8 cellular contexts compared by ENCODE assay signal in genomic region chr1:44355582-44356305, GRCh38. TPM values are rescaled to one million over a fixed set of nuclear protein-coding genes. Genes with fewer than 3 reads are reported as not detected.
A peak's percentile ranks its signal among the peaks of the same experiment; 100 is the strongest.
DNase-seq lines count a peak whose midpoint lies in the region; TF ChIP-seq lines count a peak whose summit lies in the region.

No MANE protein-coding gene starts in this region.

- intact Hi-C loops in mammary epithelial cell (cut with micrococcal nuclease): loop anchor here (1.0 kb wide), 1 partner anchor 27 kb away; no protein-coding TSS in a partner anchor
- intact Hi-C loops in head of caudate nucleus (cut with DNase I): loop anchor here (2.0 to 5.0 kb wide), 2 partner anchors 49 to 138 kb away; partner anchors contain the start of gene RNF220

- no peaks in the 10 kb centered on the region for H3K9me3 Mint-ChIP-seq in CD8-positive, alpha-beta memory T cell
- H3K9me3 Mint-ChIP-seq in nephron progenitor cell: no peaks in the 10 kb centered on the region

- peak overlapping the region; percentile 87 to 99 (median 94) for H3K4me3 Mint-ChIP-seq in CD8-positive, alpha-beta memory T cell
- H3K4me3 Mint-ChIP-seq in nephron progenitor cell: peak overlapping the region; percentile 95

- H3K4me2 ChIP-seq in KMS-11 (peak overlapping the region; percentile 88), mammary epithelial cell (ENCODE audit: insufficient read depth, low read depth, low read length) (peak overlapping the region; percentile 77)

- POLR2A ChIA-PET in CD8-positive, alpha-beta memory T cell (lab: Charles Lee): interaction anchor here (1.2 kb wide), 1 partner anchor 276 kb away, joined by 3 read pairs; no protein-coding TSS in a partner anchor

- no TSS peak for BruUV-seq in mammary epithelial cell (replicated peaks; lab: Mats Ljungman, UMichigan)

- DNase-seq in CD8-positive, alpha-beta memory T cell: no peak
- DNase-seq in mammary epithelial cell (no peak), nephron progenitor cell (no peak), head of caudate nucleus (no peak), NCI-H524 (lab: John Stamatoyannopoulos, UW) (no peak), OCI-M1 (lab: John Stamatoyannopoulos, UW) (no peak), HT-29 (ENCODE audit: low spot score) (no peak)

- no peak overlapping the region for H3K27ac ChIP-seq in CD8-positive, alpha-beta memory T cell (ENCODE audit: low read depth, low read length)
- H3K27ac ChIP-seq in KMS-11: no peak overlapping the region
- no peak overlapping the region for H3K27ac ChIP-seq in mammary epithelial cell (ENCODE audit: insufficient read depth, low read depth, low read length)

- H3K4me1 Mint-ChIP-seq in CD8-positive, alpha-beta memory T cell: peaks cover 29 to 46% (median 43%) of the 10 kb centered on the region in 3 donors
- H3K4me1 Mint-ChIP-seq in nephron progenitor cell: peaks cover 90% of the 10 kb centered on the region

- dilution Hi-C loops in mammary epithelial cell (cut with HindIII; ENCODE audit: low sequenced_read_pairs): no loop called here

- H3K4me3 ChIP-seq in CD8-positive, alpha-beta memory T cell (ENCODE audit: low read length): peak overlapping the region; percentile 24
- H3K4me3 ChIP-seq in KMS-11 (IDR thresholded peaks at IDR 0.05; ENCODE audit: insufficient read depth, low read depth, low read length) (no peak overlapping the region), mammary epithelial cell (replicated peaks in 1 of 3; ENCODE audit: insufficient read depth in 1 of 3, low read depth in 2 of 3, low read length in 3 of 3) (peak overlapping the region; percentile 38 to 78 (median 47))

- no peaks in the 10 kb centered on the region for H3K27me3 ChIP-seq in CD8-positive, alpha-beta memory T cell (ENCODE audit: insufficient read depth, low read length, poor library complexity, severe bottlenecking)
- H3K27me3 ChIP-seq in KMS-11 (ENCODE audit: insufficient read depth, low read depth) (no peaks in the 10 kb centered on the region), mammary epithelial cell (ENCODE audit: insufficient read depth, low read length) (no peaks in the 10 kb centered on the region)

- H3K9me3 ChIP-seq in CD8-positive, alpha-beta memory T cell (ENCODE audit: low read length): no peaks in the 10 kb centered on the region
- no peaks in the 10 kb centered on the region for H3K9me3 ChIP-seq in mammary epithelial cell (replicated peaks; ENCODE audit: insufficient read depth, low read length)

- H3K79me2 ChIP-seq in KMS-11 (ENCODE audit: insufficient read depth, low read depth): peaks cover 24% of the 10 kb centered on the region; the same call in 1 of the 2 replicates
- H3K79me2 ChIP-seq in mammary epithelial cell (ENCODE audit: insufficient read depth, low read length): peaks cover 32% of the 10 kb centered on the region

- peaks cover 0 to 7% (median 0%) of the 10 kb centered on the region in 3 donors for H3K36me3 Mint-ChIP-seq in CD8-positive, alpha-beta memory T cell
- peaks cover 15% of the 10 kb centered on the region for H3K36me3 Mint-ChIP-seq in nephron progenitor cell (ENCODE audit: low read depth)

- CTCF ChIA-PET in CD8-positive, alpha-beta memory T cell (lab: Charles Lee): no interaction called here
- CTCF ChIA-PET in mammary epithelial cell (lab: Charles Lee; ENCODE audit: low non-redundant PET): no interaction called here

- in situ Hi-C loops in mammary epithelial cell (cut with MboI; ENCODE audit: low sequenced_read_pairs in 2 of 2): no loop called here

- H2AFZ ChIP-seq in KMS-11 (ENCODE audit: low read depth) (peak overlapping the region; percentile 100), mammary epithelial cell (ENCODE audit: low read depth, low read length) (peak overlapping the region; percentile 97)

- TF ChIP-seq CTCF in KMS-11 (conservative IDR thresholded peaks at IDR 0.05; ENCODE audit: low read depth, low read length) (no peak), mammary epithelial cell (conservative IDR thresholded peaks at IDR 0.05 in 1 of 2, IDR thresholded peaks at IDR 0.05 in 1 of 2; ENCODE audit: extremely low read depth in 1 of 2, insufficient read depth in 1 of 2, low read depth in 1 of 2, low read length in 2 of 2) (no peak), nephron progenitor cell (IDR thresholded peaks at IDR 0.05) (no peak)

- H4K20me1 ChIP-seq in KMS-11 (ENCODE audit: insufficient read depth) (no peaks in the 10 kb centered on the region), mammary epithelial cell (ENCODE audit: insufficient read depth, low read length) (no peaks in the 10 kb centered on the region)

- H3K9ac ChIP-seq in KMS-11: no peak overlapping the region
- H3K9ac ChIP-seq in mammary epithelial cell (ENCODE audit: insufficient read depth, low read length): peak overlapping the region; percentile 2

- peaks cover 21% of the 10 kb centered on the region for H3K4me1 ChIP-seq in CD8-positive, alpha-beta memory T cell (ENCODE audit: insufficient read depth, low read length)
- H3K4me1 ChIP-seq in KMS-11 (ENCODE audit: low read depth, poor library complexity, severe bottlenecking) (peaks cover 16% of the 10 kb centered on the region), mammary epithelial cell (ENCODE audit: insufficient read depth, low read length) (peaks cover 6% of the 10 kb centered on the region)

- peaks cover 0 to 1% of the 10 kb centered on the region in 2 donors for H3K27me3 Mint-ChIP-seq in CD8-positive, alpha-beta memory T cell
- H3K27me3 Mint-ChIP-seq in nephron progenitor cell (ENCODE audit: low read depth, poor library complexity): peaks cover 15% of the 10 kb centered on the region

- no peaks in the 10 kb centered on the region for H3K36me3 ChIP-seq in CD8-positive, alpha-beta memory T cell (ENCODE audit: insufficient read depth, low read length)
- H3K36me3 ChIP-seq in KMS-11 (ENCODE audit: insufficient read depth) (no peaks in the 10 kb centered on the region), mammary epithelial cell (ENCODE audit: insufficient read depth, low read length) (no peaks in the 10 kb centered on the region)

- peak overlapping the region; percentile 44 to 94 (median 90) for H3K27ac Mint-ChIP-seq in CD8-positive, alpha-beta memory T cell
- peak overlapping the region; percentile 8 for H3K27ac Mint-ChIP-seq in nephron progenitor cell

- 57% methylated on average over 12 of the region's 12 CpGs for WGBS in mammary epithelial cell (ENCODE audit: low coverage, missing lambda C conversion rate)

RNA-seq across cellular contexts. Expression of gene ERI3, which starts 0.7 kb away (rescaled TPM):
- 10 to 100 TPM; 53.8 to 59.9 TPM for total RNA-seq in CD8-positive, alpha-beta memory T cell
- polyA plus RNA-seq in CD8-positive, alpha-beta memory T cell: 36.1 TPM
- 10 to 100 TPM; 58.4 to 59.3 TPM for total RNA-seq in mammary epithelial cell
- 80.0 TPM for polyA plus RNA-seq in mammary epithelial cell
- 36.7 TPM for polyA minus RNA-seq in mammary epithelial cell
- total RNA-seq in HT-29 (2014; rRNA removed; shearing (Covaris generic)): 74.3 and 84.4 TPM in 2 replicates

RNA-seq across cellular contexts. Expression of gene RNF220, which starts 49.3 kb away (rescaled TPM):
- total RNA-seq in CD8-positive, alpha-beta memory T cell: 100 to 1,000 TPM; 115 TPM
- polyA plus RNA-seq in CD8-positive, alpha-beta memory T cell: 104 TPM
- total RNA-seq in mammary epithelial cell: 10 to 100 TPM; 56.4 to 62.8 TPM
- 51.1 TPM for polyA plus RNA-seq in mammary epithelial cell
- polyA minus RNA-seq in mammary epithelial cell: 23.9 TPM
- 148 and 152 TPM in 2 replicates for total RNA-seq in HT-29 (2014; rRNA removed; shearing (Covaris generic))
